In the genomic region with DNA sequence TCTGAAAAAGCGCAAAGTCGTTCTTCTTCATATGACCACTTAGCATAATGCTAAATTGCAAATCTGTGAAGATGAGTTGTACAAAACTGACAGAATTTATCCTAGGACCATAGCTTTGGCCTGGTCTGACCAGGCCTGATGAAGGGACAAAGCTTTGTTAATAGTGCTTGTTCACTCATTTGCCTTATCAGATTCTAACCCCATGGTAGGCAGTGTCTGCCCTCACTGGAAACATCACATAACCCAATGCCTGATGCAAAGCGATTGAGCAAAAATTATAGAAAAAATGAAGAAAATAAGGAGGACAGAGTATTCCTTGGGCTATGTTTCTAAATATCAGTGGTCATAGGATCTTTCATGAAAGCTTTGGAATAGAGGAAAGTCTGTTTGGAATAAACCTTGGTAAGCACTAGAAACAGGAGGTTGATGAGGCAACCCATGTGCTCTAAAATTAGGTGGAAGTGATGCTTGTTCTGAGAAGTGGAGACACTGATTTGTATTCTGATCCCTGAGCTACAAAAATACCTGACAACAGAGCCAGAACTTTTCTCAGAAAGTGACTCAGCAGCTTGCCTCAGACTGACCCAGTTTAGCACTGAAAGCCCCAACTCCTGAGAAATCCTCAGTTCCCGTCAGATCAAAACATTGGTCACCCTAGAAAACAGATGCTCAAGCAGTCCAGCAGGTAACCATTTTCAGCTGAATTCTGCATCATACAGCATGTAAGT, we compare ENCODE assay signal across 17 cellular contexts.
A peak's percentile ranks its signal among the peaks of the same experiment; 100 is the strongest.
DNase-seq lines count a peak whose midpoint lies in the region; ATAC-seq and TF ChIP-seq lines count a peak whose summit lies in the region.
"Had no signal": no experiment of that assay in that cellular context is flagged by ENCODE, and none has a peak within 500 bp of the region (broad histone marks: within the 10 kb centered on the region; RNA-seq: fewer than 3 reads in every experiment).

No MANE protein-coding gene starts in this region.

- H3K4me1 ChIP-seq in breast epithelium (no peaks in the 10 kb centered on the region), tibial artery (peaks cover 0 to 22% (median 9%) of the 10 kb centered on the region in 4 donors)
- H3K4me1 ChIP-seq: body of pancreas had no signal

- ATAC-seq in HG03342 (IDR thresholded peaks at IDR 0.05; ENCODE audit: unreplicated experiment) = no peak
- ATAC-seq: activated CD8-positive, alpha-beta T cell treated with anti-CD3 and anti-CD28 coated beads, Interleukin-2, amount 10 ng/mL, durations not matched to agents 7 days and 5 days; body of pancreas; CD8-positive, alpha-beta T cell had no signal

- no peaks in the 10 kb centered on the region for H3K27me3 Mint-ChIP-seq in MCF 10A (ENCODE audit: insufficient read depth, unreplicated experiment)

- H3K4me3 ChIP-seq in breast epithelium = no peak overlapping the region
- H3K4me3 ChIP-seq in tibial artery = no peak overlapping the region
- H3K4me3 ChIP-seq: body of pancreas, tibial nerve had no signal

- H3K36me3 Mint-ChIP-seq in MCF 10A (ENCODE audit: insufficient read depth, unreplicated experiment) = no peaks in the 10 kb centered on the region
- H3K36me3 Mint-ChIP-seq: CD8-positive, alpha-beta T cell had no signal

- no peaks in the 10 kb centered on the region for H3K9me3 ChIP-seq in breast epithelium
- H3K9me3 ChIP-seq in tibial artery = no peaks in the 10 kb centered on the region
- H3K9me3 ChIP-seq: body of pancreas, tibial nerve had no signal

- no peaks in the 10 kb centered on the region for H3K27me3 ChIP-seq in breast epithelium
- H3K27me3 ChIP-seq in tibial artery = no peaks in the 10 kb centered on the region
- H3K27me3 ChIP-seq: body of pancreas, tibial nerve had no signal

- TF ChIP-seq CTCF in MCF 10A (IDR thresholded peaks at IDR 0.05; ENCODE audit: unreplicated experiment) = no peak
- TF ChIP-seq CTCF in breast epithelium (IDR thresholded peaks at IDR 0.05) = no peak
- TF ChIP-seq CTCF in tibial artery (IDR thresholded peaks at IDR 0.05) = no peak

- POLR2A ChIA-PET in MCF 10A (lab: Yijun Ruan, JAX) = no interaction called here

- H3K4me3 Mint-ChIP-seq in MCF 10A (ENCODE audit: unreplicated experiment) = no peak overlapping the region
- H3K4me3 Mint-ChIP-seq: activated CD8-positive, alpha-beta T cell treated with anti-CD3 and anti-CD28 coated beads, Interleukin-2, amount 10 ng/mL, durations not matched to agents 7 days and 5 days; CD8-positive, alpha-beta T cell had no signal

- H3K4me1 Mint-ChIP-seq in MCF 10A (ENCODE audit: insufficient read depth, unreplicated experiment) = no peaks in the 10 kb centered on the region

- H3K9me3 Mint-ChIP-seq in MCF 10A (ENCODE audit: unreplicated experiment) = no peaks in the 10 kb centered on the region

- no TSS peak for BruUV-seq in MCF 10A (replicated peaks; lab: Mats Ljungman, UMichigan)

- H3K27ac Mint-ChIP-seq in MCF 10A (ENCODE audit: low read depth, unreplicated experiment) = no peak overlapping the region
- H3K27ac Mint-ChIP-seq: activated CD8-positive, alpha-beta T cell treated with anti-CD3 and anti-CD28 coated beads, Interleukin-2, amount 10 ng/mL, durations not matched to agents 7 days and 5 days; activated T-helper 2 cell treated with anti-CD3 and anti-CD28 coated beads, Interferon-gamma antibody, Interleukin-2, Interleukin-4, amounts not matched to agents 10 μg/mL and 5 μg/mL and 100 μg/mL, durations not matched to agents 14 hours and 24 hours and 36 hours; CD8-positive, alpha-beta T cell had no signal

- TF ChIP-seq POLR2A in breast epithelium (IDR thresholded peaks at IDR 0.05) = no peak

- H3K36me3 ChIP-seq in breast epithelium (no peaks in the 10 kb centered on the region), tibial artery (no peaks in the 10 kb centered on the region)
- H3K36me3 ChIP-seq: tibial nerve had no signal

- CTCF ChIA-PET in MCF 10A (lab: Yijun Ruan, JAX) = interaction anchor here (0.6 to 1.5 kb wide), 3 partner anchors 43 to 400 kb away, joined by 3 to 4 read pairs (median 3); no protein-coding TSS in a partner anchor

- intact Hi-C loops in MCF 10A (cut with micrococcal nuclease) (no loop called here), breast epithelium (cut with DNase I; ENCODE audit: low total_unique reads) (no loop called here), tibial artery (cut with DNase I; ENCODE audit: low total_unique reads) (no loop called here)

- DNase-seq in MCF 10A (ENCODE audit: unreplicated experiment) = peak; percentile 9
- DNase-seq in breast epithelium (ENCODE audit: low spot score in 2 of 2) = no peak
- DNase-seq in caudate nucleus (lab: John Stamatoyannopoulos, UW) = peak in 20 of 61 donors; percentile 1 to 61 (median 12)
- DNase-seq in medulla oblongata (ENCODE audit: extremely low spot score) = peak; percentile 71
- DNase-seq in tibial artery = no peak
- no peak for DNase-seq in NCI-H1417 (lab: John Stamatoyannopoulos, UW)
- DNase-seq in NCI-H2081 (lab: John Stamatoyannopoulos, UW) = no peak
- DNase-seq: 8988T; activated CD8-positive, alpha-beta T cell treated with anti-CD3 and anti-CD28 coated beads, Interleukin-2, amount 10 ng/mL, durations not matched to agents 7 days and 5 days; body of pancreas; CD8-positive, alpha-beta T cell; NCI-H1092; posterior cingulate gyrus; SIG-M5 had no signal

- H3K27ac ChIP-seq in breast epithelium (no peak overlapping the region), caudate nucleus (ENCODE audit: low read depth, low read length) (peak overlapping the region; percentile 87), tibial artery (peak overlapping the region; percentile 47 to 66)
- H3K27ac ChIP-seq: body of pancreas, tibial nerve had no signal

Comparison
In these comparisons a context has a peak if more than half of its experiments do, and no peak if none do; other contexts are left out.
1. DNase-seq: peak in MCF 10A (single experiment) and medulla oblongata (single experiment); none in breast epithelium (0 of 2), tibial artery (0 of 2), NCI-H1417 (0 of 3) and NCI-H2081 (0 of 2).
2. H3K27ac ChIP-seq: peak in caudate nucleus (single experiment) and tibial artery (2 of 2); none in breast epithelium (0 of 2).